13 cellular contexts compared by ENCODE assay signal in genomic region chr2:105383456-105383855, GRCh38. TPM values are rescaled to one million over a fixed set of nuclear protein-coding genes. Genes with fewer than 3 reads are reported as not detected.
A peak's percentile ranks its signal among the peaks of the same experiment; 100 is the strongest.
DNase-seq lines count a peak whose midpoint lies in the region; ATAC-seq and TF ChIP-seq lines count a peak whose summit lies in the region.
"Had no signal": no experiment of that assay in that cellular context is flagged by ENCODE, and none has a peak within 500 bp of the region (broad histone marks: within the 10 kb centered on the region; RNA-seq: fewer than 3 reads in every experiment).

No MANE protein-coding gene starts in this region.

- no peak for ATAC-seq in thoracic aorta (ENCODE audit: insufficient number of reproducible peaks, low FRiP score, low read depth)
- no peak for ATAC-seq in GM19328 (IDR thresholded peaks at IDR 0.05; ENCODE audit: unreplicated experiment)
- ATAC-seq: SK-N-SH treated with all-trans-retinoic acid at 6 μM for 48 hours had no signal

- H3K4me1 ChIP-seq in right atrium auricular region = peaks cover 0 to 60% of the 10 kb centered on the region in 2 donors
- H3K4me1 ChIP-seq in thoracic aorta (ENCODE audit: control insufficient read depth in 1 of 2, low read depth in 2 of 2) = peaks cover 26 to 53% of the 10 kb centered on the region in 2 donors

- H3K27ac ChIP-seq in right atrium auricular region (peak overlapping the region; percentile 42 to 65), thoracic aorta (peak overlapping the region; percentile 34 to 43)
- H3K27ac ChIP-seq: esophagus muscularis mucosa, hepatocyte had no signal

- H3K4me3 ChIP-seq in right atrium auricular region (no peak overlapping the region), thoracic aorta (no peak overlapping the region), foreskin fibroblast (ENCODE audit: low read depth in 1 of 2, low read length in 2 of 2) (no peak overlapping the region)
- H3K4me3 ChIP-seq: esophagus muscularis mucosa, hepatocyte had no signal

- H3K9me3 ChIP-seq in right atrium auricular region (no peaks in the 10 kb centered on the region), thoracic aorta (no peaks in the 10 kb centered on the region)
- H3K9me3 ChIP-seq: esophagus muscularis mucosa had no signal

- TF ChIP-seq CTCF in right atrium auricular region (IDR thresholded peaks at IDR 0.05) (no peak), thoracic aorta (IDR thresholded peaks at IDR 0.05) (no peak), foreskin fibroblast (IDR thresholded peaks at IDR 0.05; ENCODE audit: low read depth, low read length) (no peak)

- in situ Hi-C loops in KBM-7 (cut with MboI; ENCODE audit: low pct_unique_long_range_greater_than_20kb, low sequenced_read_pairs) = no loop called here

- H3K36me3 ChIP-seq in right atrium auricular region (peaks cover 36% of the 10 kb centered on the region), thoracic aorta (peaks cover 13% of the 10 kb centered on the region)

- DNase-seq in KBM-7 = peak; percentile 76
- peak; percentile 40 for DNase-seq in UCSD-AML1 (lab: John Stamatoyannopoulos, UW; ENCODE audit: unreplicated experiment)
- no peak for DNase-seq in right atrium auricular region (ENCODE audit: low spot score)
- no peak for DNase-seq in thoracic aorta (ENCODE audit: low spot score)
- no peak for DNase-seq in foreskin fibroblast
- no peak for DNase-seq in NCI-H1417 treated with DMSO at 0.1 percent for 48 hours (lab: John Stamatoyannopoulos, UW)
- DNase-seq in NCI-H1105 (lab: John Stamatoyannopoulos, UW) = no peak
- DNase-seq: activated naive CD4-positive, alpha-beta T cell treated with Interleukin-2 at 50 U/mL for 16 hours; DMS153 had no signal

- H3K27me3 ChIP-seq in right atrium auricular region (no peaks in the 10 kb centered on the region), thoracic aorta (replicated peaks; ENCODE audit: insufficient read depth) (no peaks in the 10 kb centered on the region)
- H3K27me3 ChIP-seq: esophagus muscularis mucosa, hepatocyte had no signal

RNA-seq across cellular contexts. Expression of gene FHL2, which starts 15.4 kb away (rescaled TPM):
- total RNA-seq in right atrium auricular region = 100 to 1,000 TPM; 141 to 356 TPM
- total RNA-seq in thoracic aorta = 100 to 1,000 TPM in 1 of 2 donors, 10 to 100 TPM in 1; 77.6 to 107 TPM

RNA-seq across cellular contexts. Expression of gene C2orf49, which starts 46.1 kb away (rescaled TPM):
- 10 to 100 TPM; 15.5 to 18.0 TPM for total RNA-seq in right atrium auricular region
- total RNA-seq in thoracic aorta = 10 to 100 TPM; 17.5 to 18.4 TPM

RNA-seq across cellular contexts. Expression of gene TGFBRAP1, which starts 53.9 kb away (rescaled TPM):
- total RNA-seq in right atrium auricular region (10 to 100 TPM; 13.3 to 15.8 TPM), thoracic aorta (10 to 100 TPM; 26.0 to 30.7 TPM)

Comparison
In these comparisons a context has a peak if more than half of its experiments do, and no peak if none do; other contexts are left out.
1. DNase-seq: peak in KBM-7 (single experiment) and UCSD-AML1 (single experiment); none in right atrium auricular region (single experiment), thoracic aorta (single experiment), foreskin fibroblast (0 of 2), NCI-H1417 treated with DMSO at 0.1 percent for 48 hours (single experiment) and NCI-H1105 (single experiment).